Comparison of ENCODE assay signal across 21 cellular contexts in the genomic region with DNA sequence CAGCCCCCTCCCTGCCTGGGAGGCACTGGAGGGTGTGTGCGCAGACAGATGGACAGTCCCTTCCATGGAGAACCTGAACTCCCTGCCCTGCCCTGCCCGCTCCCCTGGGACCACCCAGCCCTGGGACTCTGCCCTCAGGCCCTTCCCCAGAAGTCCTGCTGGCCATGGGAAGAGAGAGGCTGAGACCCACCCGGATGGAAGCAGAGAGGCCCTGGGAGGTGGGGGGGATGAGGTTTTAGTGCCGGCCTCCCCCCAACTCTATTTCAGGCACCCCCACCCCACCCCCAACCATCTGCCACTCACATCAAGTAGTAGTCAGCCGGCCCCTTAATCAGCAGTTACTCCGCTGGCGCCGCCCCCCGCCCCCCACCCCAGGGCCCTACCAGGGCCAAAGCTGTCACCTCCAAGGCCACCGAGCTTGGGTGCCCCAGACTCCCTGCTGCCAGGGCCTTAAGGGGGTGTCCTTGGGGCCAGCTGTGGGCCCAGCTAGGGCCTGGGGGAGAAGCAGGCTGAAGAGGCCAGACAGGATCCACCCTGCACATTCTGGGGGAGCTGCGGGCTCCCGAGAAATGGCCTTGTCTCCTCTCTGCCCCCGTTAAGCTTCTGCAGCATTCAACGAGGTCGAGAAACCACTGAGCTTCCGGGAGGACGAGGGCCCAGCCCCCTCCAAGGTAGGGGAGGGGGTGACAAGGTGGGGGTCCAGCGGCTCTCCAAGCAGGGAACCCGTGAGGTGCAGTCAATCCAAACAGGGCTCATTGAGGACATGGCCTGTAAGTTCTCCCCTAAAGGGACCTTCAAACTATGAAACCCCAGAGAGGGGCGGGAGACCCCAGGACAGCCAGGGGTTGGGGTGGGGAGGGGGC. TPM values are rescaled to one million over a fixed set of nuclear protein-coding genes. Genes with fewer than 3 reads are reported as not detected.
DNase-seq lines count a peak whose midpoint lies in the region; ATAC-seq and TF ChIP-seq lines count a peak whose summit lies in the region.
"Had no signal": no experiment of that assay in that cellular context is flagged by ENCODE, and none has a peak within 500 bp of the region (broad histone marks: within the 10 kb centered on the region; RNA-seq: fewer than 3 reads in every experiment).

No MANE protein-coding gene starts in this region.

- ATAC-seq in Right ventricle myocardium inferior (peak; percentile 17), natural killer cell (peak; percentile 32 to 45 (median 40)), HG02588 (IDR thresholded peaks at IDR 0.05; ENCODE audit: unreplicated experiment) (no peak)
- ATAC-seq: GM12878 had no signal

- peak overlapping the region; percentile 82 for H3K4me3 Mint-ChIP-seq in natural killer cell
- H3K4me3 Mint-ChIP-seq: nephron progenitor cell had no signal

- H3K4me1 Mint-ChIP-seq in natural killer cell, result peaks cover 13 to 15% of the 10 kb centered on the region in 2 donors

- H3K27ac Mint-ChIP-seq in natural killer cell, result peak overlapping the region; percentile 81 to 88
- H3K27ac Mint-ChIP-seq: nephron progenitor cell had no signal

- no peak for TF ChIP-seq POLR2A in esophagus muscularis mucosa (IDR thresholded peaks at IDR 0.05; ENCODE audit: low read depth)
- no peak for TF ChIP-seq POLR2A in uterus (IDR thresholded peaks at IDR 0.05)

- H3K27ac ChIP-seq in esophagus muscularis mucosa (replicated peaks in 1 of 4), result peak overlapping the region; percentile 88 to 91 (median 88)
- H3K27ac ChIP-seq in uterus, result peak overlapping the region; percentile 50 to 59
- H3K27ac ChIP-seq: GM23248 had no signal

- DNase-seq in Right ventricle myocardium inferior (ENCODE audit: missing footprints) (no peak), cardiac septum (ENCODE audit: low spot score) (no peak), esophagus muscularis mucosa (ENCODE audit: extremely low spot score) (no peak), natural killer cell (no peak), uterus (no peak), EL (no peak), SHP77 (lab: John Stamatoyannopoulos, UW) (no peak)
- DNase-seq: activated CD4-positive, CD25-positive, alpha-beta regulatory T cell; activated naive CD4-positive, alpha-beta T cell treated with Interleukin-2 at 50 U/mL for 16 hours; CD8-positive, alpha-beta memory T cell; effector CD8-positive, alpha-beta T cell; GM23248; NCI-H2081 treated with DMSO at 0.1 percent for 48 hours; nephron progenitor cell; RPMI8226 had no signal

- H3K4me1 ChIP-seq in esophagus muscularis mucosa, result peaks cover 28 to 68% (median 55%) of the 10 kb centered on the region in 4 donors
- no peaks in the 10 kb centered on the region for H3K4me1 ChIP-seq in uterus

- no peaks in the 10 kb centered on the region for H3K27me3 ChIP-seq in esophagus muscularis mucosa
- no peaks in the 10 kb centered on the region for H3K27me3 ChIP-seq in uterus

- H3K9me3 Mint-ChIP-seq in natural killer cell, result no peaks in the 10 kb centered on the region
- H3K9me3 Mint-ChIP-seq: CD8-positive, alpha-beta memory T cell; nephron progenitor cell had no signal

- no peaks in the 10 kb centered on the region for H3K27me3 Mint-ChIP-seq in natural killer cell (ENCODE audit: low read depth in 2 of 2)
- H3K27me3 Mint-ChIP-seq: CD8-positive, alpha-beta memory T cell had no signal

- TF ChIP-seq CTCF in esophagus muscularis mucosa (IDR thresholded peaks at IDR 0.05) (no peak), natural killer cell (IDR thresholded peaks at IDR 0.05) (no peak), uterus (IDR thresholded peaks at IDR 0.05) (no peak)

- H3K36me3 ChIP-seq in esophagus muscularis mucosa (peaks cover 0 to 3% (median 1%) of the 10 kb centered on the region in 4 donors), uterus (no peaks in the 10 kb centered on the region)

- peak overlapping the region; percentile 41 to 50 (median 47) for H3K4me3 ChIP-seq in esophagus muscularis mucosa
- H3K4me3 ChIP-seq in uterus, result no peak overlapping the region
- H3K4me3 ChIP-seq: GM12878, GM23248, lung had no signal

- 48% methylated on average over 15 of the region's 20 CpGs for WGBS in esophagus muscularis mucosa

- intact Hi-C loops in Right ventricle myocardium inferior (cut with DNase I) (loop anchor here (5.0 kb wide), 1 partner anchor 1783 kb away; no protein-coding TSS in a partner anchor), cardiac septum (cut with DNase I) (loop anchor here (2.0 to 10.0 kb wide), 3 partner anchors 17 to 565 kb away; a partner anchor contains a TSS), esophagus muscularis mucosa (cut with DNase I) (no loop called here), natural killer cell (cut with micrococcal nuclease) (loop anchor here (10.0 kb wide), 1 partner anchor 1655 kb away; no protein-coding TSS in a partner anchor), uterus (cut with DNase I; ENCODE audit: low total_unique reads) (no loop called here)

- H3K9me3 ChIP-seq in esophagus muscularis mucosa (no peaks in the 10 kb centered on the region), uterus (no peaks in the 10 kb centered on the region)

- TF ChIP-seq EP300 in esophagus muscularis mucosa (IDR thresholded peaks at IDR 0.05), result no peak

- no peaks in the 10 kb centered on the region for H3K36me3 Mint-ChIP-seq in natural killer cell
- H3K36me3 Mint-ChIP-seq: CD8-positive, alpha-beta memory T cell had no signal

RNA-seq across cellular contexts. Expression of a gene that starts 17.4 kb away (rescaled TPM):
- total RNA-seq in Right ventricle myocardium inferior, result 627 TPM
- total RNA-seq in cardiac septum, result 568 TPM
- 1 to 10 TPM in 1 of 4 donors, under 1 TPM in 2, not detected in 1; 0.39 to 2.1 (median 0.69) TPM for total RNA-seq in esophagus muscularis mucosa
- not detected for total RNA-seq in natural killer cell
- under 1 TPM in 1 of 4 donors, not detected in 3; 0.67 TPM for total RNA-seq in uterus
- total RNA-seq: A673; CD8-positive, alpha-beta memory T cell; GM12878; GM23248; T-helper 1 cell treated with Interleukin-12 subunit alpha and Interleukin-12 subunit beta and Interleukin-4 antibody, amounts not matched to agents 30 ng/mL and 1 ng/mL, for 36 hours; ureter had no signal

RNA-seq across cellular contexts. Expression of a gene that starts 20.7 kb away (rescaled TPM):
- total RNA-seq in Right ventricle myocardium inferior (67.5 TPM), cardiac septum (180 TPM), esophagus muscularis mucosa (100 to 1,000 TPM; 140 to 226 (median 212) TPM), natural killer cell (10 to 100 TPM; 54.3 to 66.4 (median 58.1) TPM), uterus (100 to 1,000 TPM in 2 of 4 donors, 10 to 100 TPM in 1, 1 to 10 TPM in 1; 7.1 to 119 (median 91.9) TPM)

RNA-seq across cellular contexts. Expression of a gene that starts 35.0 kb away (rescaled TPM):
- 2,154 TPM for total RNA-seq in Right ventricle myocardium inferior
- 1,625 TPM for total RNA-seq in cardiac septum
- 1,000 to 10,000 TPM; 2,280 to 3,286 (median 2,635) TPM for total RNA-seq in esophagus muscularis mucosa
- total RNA-seq in natural killer cell, result 1,000 to 10,000 TPM; 1,302 to 1,442 (median 1,437) TPM
- 1,000 to 10,000 TPM in 2 of 4 donors, 100 to 1,000 TPM in 2; 936 to 2,469 (median 1,635) TPM for total RNA-seq in uterus

RNA-seq across cellular contexts. Expression of a gene that starts 57.3 kb away (rescaled TPM):
- total RNA-seq in Right ventricle myocardium inferior (16.1 TPM), cardiac septum (18.4 TPM), esophagus muscularis mucosa (10 to 100 TPM; 16.6 to 34.1 (median 24.8) TPM), natural killer cell (10 to 100 TPM; 25.4 to 39.4 (median 26.8) TPM), uterus (10 to 100 TPM in 3 of 4 donors, 1 to 10 TPM in 1; 10.0 to 39.4 (median 23.4) TPM)

Comparison
In these comparisons a context has a peak if more than half of its experiments do, and no peak if none do; other contexts are left out.
1. H3K4me3 ChIP-seq: peak in esophagus muscularis mucosa (4 of 4); none in uterus (0 of 2).
2. RNA of a gene that starts 17.4 kb away (total RNA-seq): 627 TPM in Right ventricle myocardium inferior (single experiment) and 568 TPM in cardiac septum (single experiment); 0.39 to 2.1 TPM in esophagus muscularis mucosa, not detected in natural killer cell and 0.67 TPM in uterus; every median in the first group is over 100 times any median in the second.
3. intact Hi-C loops: an anchor here in Right ventricle myocardium inferior (5.0 kb wide), cardiac septum (2.0 to 10.0 kb wide) and natural killer cell (10.0 kb wide); none called in esophagus muscularis mucosa and uterus.